ENCODE assay signal across 16 cellular contexts in the genomic region with DNA sequence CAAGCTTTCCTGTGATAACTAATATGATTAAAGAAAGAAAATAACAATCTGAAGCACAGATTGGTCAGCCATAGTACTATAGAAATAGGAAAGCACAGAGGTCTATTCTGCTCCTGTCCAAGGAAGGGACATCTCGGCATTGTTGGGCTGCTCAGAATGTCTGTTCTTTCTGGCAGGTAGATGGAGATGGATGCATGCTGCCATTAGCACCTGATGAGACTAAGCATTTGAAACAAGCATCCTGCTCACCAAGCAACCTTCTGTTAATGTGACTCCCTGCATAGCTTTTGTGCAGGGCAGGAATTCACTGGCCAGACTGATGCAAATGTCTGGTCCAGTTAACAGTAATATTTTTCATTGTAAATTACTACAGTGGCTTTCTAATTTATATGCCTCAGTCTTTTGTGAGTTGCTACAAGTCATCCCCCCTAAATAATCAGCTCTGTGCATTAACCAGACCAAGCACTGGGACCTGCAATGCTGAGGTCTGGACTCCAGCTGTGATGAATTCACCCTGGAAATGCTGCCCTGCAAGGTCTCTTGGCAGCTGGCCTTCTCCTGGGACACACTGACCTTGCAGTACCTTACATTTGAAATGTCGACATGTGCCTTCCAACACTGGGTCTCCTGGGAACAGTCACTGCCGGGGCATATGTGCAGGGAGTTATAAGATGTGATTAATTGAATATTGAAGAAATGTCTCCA.
"Had no signal": no experiment of that assay in that cellular context is flagged by ENCODE, and none has a peak within 500 bp of the region (broad histone marks: within the 10 kb centered on the region; RNA-seq: fewer than 3 reads in every experiment).

No MANE protein-coding gene starts in this region.

- H3K27ac Mint-ChIP-seq: activated CD8-positive, alpha-beta T cell treated with anti-CD3 and anti-CD28 coated beads, Interleukin-2, amount 10 ng/mL, durations not matched to agents 7 days and 5 days; activated naive CD4-positive, alpha-beta T cell treated with anti-CD3 and anti-CD28 coated beads, Interleukin-2, amount 50 U/mL, for 24 hours; memory B cell had no signal

- H3K4me3 Mint-ChIP-seq: activated CD8-positive, alpha-beta T cell treated with anti-CD3 and anti-CD28 coated beads, Interleukin-2, amount 10 ng/mL, durations not matched to agents 7 days and 5 days; activated naive CD4-positive, alpha-beta T cell treated with anti-CD3 and anti-CD28 coated beads, Interleukin-2, amount 50 U/mL, for 24 hours; memory B cell; neural crest cell had no signal

- ATAC-seq: activated CD8-positive, alpha-beta T cell treated with anti-CD3 and anti-CD28 coated beads, Interleukin-2, amount 10 ng/mL, durations not matched to agents 7 days and 5 days; heart right ventricle had no signal

- FAIRE-seq: endothelial cell of umbilical vein, keratinocyte had no signal

- H3K27ac ChIP-seq: brain microvascular endothelial cell, heart right ventricle, left ventricle myocardium inferior, ovary, uterus had no signal

- H3K9me3 ChIP-seq: heart right ventricle, left ventricle myocardium inferior, ovary, uterus had no signal

- H3K36me3 ChIP-seq: brain microvascular endothelial cell, heart right ventricle, left ventricle myocardium inferior, ovary, uterus had no signal

- H3K4me3 ChIP-seq: heart right ventricle, left ventricle myocardium inferior, ovary, uterus had no signal

- H3K9me3 Mint-ChIP-seq: memory B cell, neural crest cell had no signal

- DNase-seq: activated CD4-positive, alpha-beta T cell treated with anti-CD3 and anti-CD28 coated beads for 48 hours; activated CD8-positive, alpha-beta memory T cell treated with anti-CD3 and anti-CD28 coated beads, Interleukin-2, amount 50 U/mL, for 48 hours; activated CD8-positive, alpha-beta T cell treated with anti-CD3 and anti-CD28 coated beads, Interleukin-2, amount 10 ng/mL, durations not matched to agents 7 days and 5 days; amygdala; brain microvascular endothelial cell; left ventricle myocardium inferior; stimulated activated CD4-positive, alpha-beta T cell treated with anti-CD3 and anti-CD28 coated beads, Interleukin-4, amount 100 ng/mL, for 4 hours; T-helper 1 cell; uterus had no signal

- H3K36me3 Mint-ChIP-seq: activated naive CD4-positive, alpha-beta T cell treated with anti-CD3 and anti-CD28 coated beads, Interleukin-2, amount 50 U/mL, for 24 hours; memory B cell had no signal

- H3K27me3 ChIP-seq: brain microvascular endothelial cell, heart right ventricle, ovary, uterus had no signal

- H3K4me1 Mint-ChIP-seq: activated naive CD4-positive, alpha-beta T cell treated with anti-CD3 and anti-CD28 coated beads, Interleukin-2, amount 50 U/mL, for 24 hours; memory B cell; neural crest cell had no signal

- H3K4me1 ChIP-seq: heart right ventricle, left ventricle myocardium inferior, uterus had no signal

- H3K27me3 Mint-ChIP-seq: activated naive CD4-positive, alpha-beta T cell treated with anti-CD3 and anti-CD28 coated beads, Interleukin-2, amount 50 U/mL, for 24 hours; memory B cell had no signal
